ENCODE assay signal across 8 cellular contexts in genomic region chr10:79347226-79347893, GRCh38. TPM values are rescaled to one million over a fixed set of nuclear protein-coding genes. Genes with fewer than 3 reads are reported as not detected.
DNase-seq lines count a peak whose midpoint lies in the region; ATAC-seq and TF ChIP-seq lines count a peak whose summit lies in the region.

PPIF (plus strand) TSS chr10:79347469; CDS start chr10:79347549, 80 bp downstream.

- H3K9me3 Mint-ChIP-seq in activated B cell treated with CpG ODN at 0.5 μM for 24 hours: no peaks in the 10 kb centered on the region
- H3K9me3 Mint-ChIP-seq in immature natural killer cell: no peaks in the 10 kb centered on the region

- peak; percentile 76 for ATAC-seq in GM18867 (IDR thresholded peaks at IDR 0.05; ENCODE audit: unreplicated experiment)
- peak; percentile 76 for ATAC-seq in HG03097 (IDR thresholded peaks at IDR 0.05; ENCODE audit: low FRiP score, unreplicated experiment)
- ATAC-seq in activated B cell treated with CpG ODN at 0.5 μM for 24 hours (ENCODE audit: low read depth): peak; percentile 95

- H3K36me3 Mint-ChIP-seq in activated B cell treated with CpG ODN at 0.5 μM for 24 hours (ENCODE audit: low read depth) (peaks cover 37% of the 10 kb centered on the region), immature natural killer cell (peaks cover 0 to 13% (median 4%) of the 10 kb centered on the region in 3 donors)

- intact Hi-C loops in activated B cell treated with CpG ODN at 0.5 μM for 24 hours (cut with micrococcal nuclease): loop anchor here (1.0 to 10.0 kb wide), 13 partner anchors 16 to 1473 kb away; partner anchors contain the start of genes ANXA11, POLR3A, ZCCHC24 and ZMIZ1

- H3K4me3 Mint-ChIP-seq in activated B cell treated with CpG ODN at 0.5 μM for 24 hours (peak within 1 kb of the TSS; percentile 84), immature natural killer cell (peak within 1 kb of the TSS; percentile 83 to 85 (median 83))

- POLR2A ChIA-PET in activated B cell treated with CpG ODN at 0.5 μM for 24 hours (lab: Charles Lee): interaction anchor here (0.7 to 4.8 kb wide), 16 partner anchors 11 to 1044 kb away, joined by 3 to 37 read pairs (median 6); partner anchors contain the start of gene ZCCHC24

- CTCF ChIA-PET in activated B cell treated with CpG ODN at 0.5 μM for 24 hours (lab: Charles Lee): interaction anchor here (0.7 to 1.3 kb wide), 2 partner anchors 27 to 105 kb away, joined by 3 to 4 read pairs; no protein-coding TSS in a partner anchor

- H3K4me1 Mint-ChIP-seq in activated B cell treated with CpG ODN at 0.5 μM for 24 hours (peaks cover 25% of the 10 kb centered on the region), immature natural killer cell (peaks cover 31 to 39% of the 10 kb centered on the region in 2 donors)

- H3K27ac Mint-ChIP-seq in activated B cell treated with CpG ODN at 0.5 μM for 24 hours (peak within 1 kb of the TSS; percentile 90), immature natural killer cell (peak within 1 kb of the TSS; percentile 87 to 93 (median 88))

- H3K27me3 Mint-ChIP-seq in activated B cell treated with CpG ODN at 0.5 μM for 24 hours: no peaks in the 10 kb centered on the region
- peaks cover 0 to 2% (median 2%) of the 10 kb centered on the region in 3 donors for H3K27me3 Mint-ChIP-seq in immature natural killer cell (ENCODE audit: low read depth in 3 of 3)

- TF ChIP-seq CTCF in activated B cell treated with CpG ODN at 0.5 μM for 24 hours (IDR thresholded peaks at IDR 0.05): peak; percentile 47
- TF ChIP-seq CTCF in cardiac fibroblast (IDR thresholded peaks at IDR 0.05; ENCODE audit: low read depth, low read length): peak; percentile 77

- DNase-seq in AG08395 (ENCODE audit: low spot score): peak; percentile 95
- peak; percentile 75 for DNase-seq in NCI-H2171 treated with DMSO at 0.1 percent for 48 hours (lab: John Stamatoyannopoulos, UW)
- peak; percentile 94 for DNase-seq in activated B cell treated with CpG ODN at 0.5 μM for 24 hours
- peak; percentile 91 to 94 for DNase-seq in cardiac fibroblast (ENCODE audit: low read depth in 2 of 2)
- DNase-seq in immature natural killer cell: peak; percentile 92
- DNase-seq in smooth muscle cell of the brain vasculature (ENCODE audit: low read depth, low spot score): peak; percentile 82

- peak within 1 kb of the TSS; percentile 76 to 84 for H3K4me3 ChIP-seq in cardiac fibroblast (replicated peaks in 1 of 2; ENCODE audit: low read depth in 2 of 2, low read length in 2 of 2)

RNA-seq across cellular contexts. Expression of gene PPIF, which starts in this region (rescaled TPM):
- 68.2 and 72.5 TPM in 2 replicates for total RNA-seq in activated B cell treated with CpG ODN at 0.5 μM for 24 hours
- 10 to 100 TPM in 2 of 3 donors, 1 to 10 TPM in 1; 9.6 to 15.1 (median 13.1) TPM for polyA plus RNA-seq in immature natural killer cell

Comparison
In these comparisons a context has a peak if more than half of its experiments do, and no peak if none do; other contexts are left out.
1. Peak in every context shown above with its lines: DNase-seq, ATAC-seq and H3K4me3 ChIP-seq.